In genomic region chr4:70236125-70236524, GRCh38 we compare ENCODE assay signal across 26 cellular contexts. TPM values are rescaled to one million over a fixed set of nuclear protein-coding genes. Genes with fewer than 3 reads are reported as not detected.
"Had no signal": no experiment of that assay in that cellular context is flagged by ENCODE, and none has a peak within 500 bp of the region (broad histone marks: within the 10 kb centered on the region; RNA-seq: fewer than 3 reads in every experiment).

No MANE protein-coding gene starts in this region.

- H3K27me3 Mint-ChIP-seq: dendritic cell treated with granulocyte-macrophage colony-stimulating factor and Interleukin-4, amounts not matched to agents 40 ng/mL and 50 ng/mL, for 4 days; effector memory CD8-positive, alpha-beta T cell had no signal

- ATAC-seq: effector memory CD8-positive, alpha-beta T cell; left lobe of liver; mucosa of descending colon; naive thymus-derived CD8-positive, alpha-beta T cell; sciatic nerve had no signal

- H3K27ac Mint-ChIP-seq: dendritic cell treated with granulocyte-macrophage colony-stimulating factor and Interleukin-4, amounts not matched to agents 40 ng/mL and 50 ng/mL, for 4 days; effector memory CD8-positive, alpha-beta T cell; naive thymus-derived CD8-positive, alpha-beta T cell had no signal

- H3K4me1 Mint-ChIP-seq: naive thymus-derived CD8-positive, alpha-beta T cell had no signal

- DNase-seq: effector memory CD8-positive, alpha-beta T cell; esophagus squamous epithelium; foreskin melanocyte; head of caudate nucleus; mammary epithelial cell; mucosa of descending colon; naive thymus-derived CD8-positive, alpha-beta T cell; posterior cingulate gyrus; stimulated activated CD4-positive, alpha-beta T cell treated with anti-CD3 and anti-CD28 coated beads, Interleukin-12 subunit alpha, Interleukin-12 subunit beta, amount 100 ng/mL, for 4 hours; stimulated activated naive CD4-positive, alpha-beta T cell; stomach; substantia nigra; trophoblast cell had no signal

- H3K27me3 ChIP-seq: esophagus squamous epithelium, hepatocyte, neutrophil, stomach had no signal

- H3K36me3 Mint-ChIP-seq: naive thymus-derived CD8-positive, alpha-beta T cell had no signal

- H3K4me3 Mint-ChIP-seq: dendritic cell treated with granulocyte-macrophage colony-stimulating factor and Interleukin-4, amounts not matched to agents 40 ng/mL and 50 ng/mL, for 4 days; effector memory CD8-positive, alpha-beta T cell; naive thymus-derived CD8-positive, alpha-beta T cell had no signal

- H3K9me3 ChIP-seq: esophagus squamous epithelium, mucosa of descending colon, neutrophil, stomach had no signal

- H3K4me3 ChIP-seq: esophagus squamous epithelium, hepatocyte, mucosa of descending colon, skin epidermis, stomach had no signal

- H3K4me2 ChIP-seq: hepatocyte had no signal

- H2AFZ ChIP-seq: hepatocyte had no signal

- H3K36me3 ChIP-seq: esophagus squamous epithelium, neutrophil, stomach had no signal

- H3K9me3 Mint-ChIP-seq: dendritic cell treated with granulocyte-macrophage colony-stimulating factor and Interleukin-4, amounts not matched to agents 40 ng/mL and 50 ng/mL, for 4 days; naive thymus-derived CD8-positive, alpha-beta T cell had no signal

- H3K27ac ChIP-seq: esophagus squamous epithelium, hepatocyte, neutrophil, skin epidermis, stomach had no signal

- H3K4me1 ChIP-seq: esophagus squamous epithelium had no signal

RNA-seq across cellular contexts. Expression of gene CSN3, which starts 6.3 kb away (rescaled TPM):
- total RNA-seq: epithelial cell of proximal tubule; esophagus squamous epithelium; hepatocyte; left lobe of liver; lower leg skin; mammary epithelial cell; mesenteric fat pad; mucosa of descending colon; naive thymus-derived CD8-positive, alpha-beta T cell; osteoblast; pulmonary artery endothelial cell; sciatic nerve; stomach; urinary bladder had no signal
- polyA plus RNA-seq: mammary epithelial cell; naive thymus-derived CD8-positive, alpha-beta T cell; neural cell; stomach; urinary bladder had no signal

RNA-seq across cellular contexts. Expression of gene FDCSP, which starts 10.2 kb away (rescaled TPM):
- total RNA-seq: epithelial cell of proximal tubule; hepatocyte; left lobe of liver; lower leg skin; mammary epithelial cell; mesenteric fat pad; mucosa of descending colon; naive thymus-derived CD8-positive, alpha-beta T cell; osteoblast; pulmonary artery endothelial cell; sciatic nerve; stomach had no signal
- polyA plus RNA-seq: hepatocyte; mammary epithelial cell; naive thymus-derived CD8-positive, alpha-beta T cell; neural cell had no signal

RNA-seq across cellular contexts. Expression of gene ODAM, which starts 40.6 kb away (rescaled TPM):
- total RNA-seq: epithelial cell of proximal tubule; esophagus squamous epithelium; left lobe of liver; lower leg skin; mammary epithelial cell; mesenteric fat pad; naive thymus-derived CD8-positive, alpha-beta T cell; osteoblast; pulmonary artery endothelial cell; sciatic nerve; urinary bladder had no signal
- polyA plus RNA-seq: mammary epithelial cell; naive thymus-derived CD8-positive, alpha-beta T cell; neural cell had no signal
